13 cellular contexts compared by ENCODE assay signal in the genomic region with DNA sequence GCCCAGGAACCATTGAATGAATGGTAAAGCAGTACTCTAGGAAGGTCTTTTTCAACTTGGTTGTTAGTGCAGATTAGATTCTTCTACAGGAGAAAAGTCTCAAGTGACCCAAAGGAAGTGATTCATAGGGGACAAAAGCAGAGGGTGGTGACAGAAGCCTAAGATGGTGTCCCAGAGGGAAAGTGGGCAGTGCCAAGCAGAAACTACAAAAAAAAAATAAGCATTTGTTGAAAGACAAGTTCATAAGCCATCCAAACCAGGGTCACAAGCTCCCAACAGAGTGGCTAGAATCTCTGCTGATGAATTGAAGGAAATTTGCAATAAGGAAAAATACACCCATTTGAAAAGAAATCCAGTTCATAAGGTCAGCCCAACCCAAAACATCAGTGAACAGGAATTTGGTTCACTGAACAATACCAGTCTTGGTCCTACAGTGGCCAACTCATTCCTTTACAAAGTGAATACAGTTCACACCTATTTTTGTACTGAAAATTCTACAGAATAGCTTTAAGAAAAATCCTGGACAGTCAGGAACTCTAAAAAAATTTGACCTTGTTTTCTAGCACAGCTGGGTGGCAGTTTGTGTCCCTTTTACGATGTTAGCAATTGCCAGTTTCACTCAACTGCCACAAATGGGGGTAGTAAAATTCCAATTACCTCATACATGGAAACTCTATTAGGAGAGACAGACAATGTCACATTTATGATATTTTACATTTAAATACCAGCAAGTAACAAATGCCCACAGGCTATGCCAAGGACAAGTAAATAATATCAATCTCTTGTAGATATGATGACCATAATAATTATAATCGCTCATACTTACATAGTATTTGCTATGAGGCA. TPM values are rescaled to one million over a fixed set of nuclear protein-coding genes. Genes with fewer than 3 reads are reported as not detected.
DNase-seq lines count a peak whose midpoint lies in the region; ATAC-seq, FAIRE-seq and TF ChIP-seq lines count a peak whose summit lies in the region.
"Had no signal": no experiment of that assay in that cellular context is flagged by ENCODE, and none has a peak within 500 bp of the region (broad histone marks: within the 10 kb centered on the region; RNA-seq: fewer than 3 reads in every experiment).

No MANE protein-coding gene starts in this region.

- no peaks in the 10 kb centered on the region for H3K36me3 ChIP-seq in bronchial epithelial cell (ENCODE audit: control insufficient read depth, insufficient read depth, low read length)
- H3K36me3 ChIP-seq: colonic mucosa, lower lobe of right lung had no signal

- H3K27me3 ChIP-seq in bronchial epithelial cell (ENCODE audit: control insufficient read depth, insufficient read depth, low read length) = no peaks in the 10 kb centered on the region
- H3K27me3 ChIP-seq: colonic mucosa had no signal

- DNase-seq in AG10803 (ENCODE audit: low read depth) (peak; percentile 30), HPDE6-E6E7 (ENCODE audit: extremely low spot score) (peak; percentile 20), bronchial epithelial cell (ENCODE audit: low read depth) (peak; percentile 23), myocyte (ENCODE audit: low read depth) (peak; percentile 35), SIG-M5 treated with dmso at 0.1 percent for 504 hours (lab: John Stamatoyannopoulos, UW; ENCODE audit: unreplicated experiment) (no peak), globus pallidus (ENCODE audit: low spot score) (no peak), islet precursor cell (no peak)
- DNase-seq: activated CD4-positive, alpha-beta memory T cell treated with anti-CD3 and anti-CD28 coated beads, Interleukin-2, amount 10 ng/mL, durations not matched to agents 7 days and 5 days; amniotic stem cell; colonic mucosa; lower lobe of right lung; NCI-H2081 had no signal

- no peak for FAIRE-seq in bronchial epithelial cell (lab: Jason Lieb, UNC)

- no peak overlapping the region for H3K4me3 ChIP-seq in AG10803 (ENCODE audit: low read length)
- H3K4me3 ChIP-seq in bronchial epithelial cell (ENCODE audit: low read depth, low read length) = no peak overlapping the region
- H3K4me3 ChIP-seq: colonic mucosa, lower lobe of right lung had no signal

- TF ChIP-seq CTCF in AG10803 (conservative IDR thresholded peaks at IDR 0.05; ENCODE audit: low read length) (no peak), bronchial epithelial cell (IDR thresholded peaks at IDR 0.05; ENCODE audit: insufficient read depth, low read length, severe bottlenecking) (no peak)

- ATAC-seq in GM19397 (IDR thresholded peaks at IDR 0.05; ENCODE audit: unreplicated experiment) = no peak
- ATAC-seq: lower lobe of right lung had no signal

RNA-seq across cellular contexts. Expression of gene NUP160, which starts 21.6 kb away (rescaled TPM):
- total RNA-seq in bronchial epithelial cell (21.4 and 28.4 TPM in 2 replicates), myocyte (17.1 and 17.8 TPM in 2 replicates)
- polyA plus RNA-seq in myocyte (2012) = 10.3 TPM

Comparison
In these comparisons a context has a peak if more than half of its experiments do, and no peak if none do; other contexts are left out.
1. DNase-seq: peak in AG10803 (single experiment), HPDE6-E6E7 (single experiment), bronchial epithelial cell (single experiment) and myocyte (single experiment); none in SIG-M5 treated with dmso at 0.1 percent for 504 hours (single experiment), globus pallidus (single experiment) and islet precursor cell (single experiment).